Comparison of ENCODE assay signal across 19 cellular contexts in the genomic region with DNA sequence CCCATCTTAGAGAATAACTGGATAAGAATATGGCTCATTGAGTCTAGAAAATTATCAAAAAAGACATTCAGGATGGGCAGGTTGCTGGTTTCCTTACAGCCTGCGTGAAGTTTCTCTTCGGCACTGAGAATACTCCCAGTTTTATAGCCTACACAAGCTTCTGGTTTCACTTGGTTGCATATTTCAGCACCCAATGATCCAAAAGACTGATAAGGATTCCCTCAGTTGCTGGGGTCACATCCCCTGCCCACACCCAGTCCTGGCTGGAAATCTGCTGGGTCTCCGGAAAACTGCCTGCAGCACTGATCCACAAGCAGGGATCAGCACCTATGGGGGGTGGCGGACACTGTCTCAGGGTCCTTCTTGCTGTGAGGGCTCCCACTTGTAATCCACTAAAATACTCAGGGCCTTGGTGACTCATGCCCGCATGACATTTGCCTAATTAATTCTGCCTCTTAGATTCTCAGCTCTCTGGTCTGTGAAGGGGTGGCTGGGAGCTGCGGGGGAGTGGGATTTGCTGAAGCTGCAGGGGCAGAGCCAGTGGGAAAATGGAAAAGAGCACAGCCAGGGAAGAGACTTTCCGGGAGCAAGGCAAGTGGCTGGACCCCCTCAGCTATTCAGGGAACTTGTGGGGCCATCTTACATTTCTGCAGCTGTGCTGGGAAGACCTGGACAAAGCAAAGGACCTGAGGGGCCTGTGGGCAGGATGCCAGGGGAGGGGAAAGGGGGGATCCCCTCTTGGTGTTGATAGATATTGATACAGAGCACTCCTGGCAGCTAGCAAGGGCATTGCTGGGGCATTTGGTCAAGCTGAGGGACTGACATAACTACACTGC.
DNase-seq lines count a peak whose midpoint lies in the region; ATAC-seq and TF ChIP-seq lines count a peak whose summit lies in the region.
"Had no signal": no experiment of that assay in that cellular context is flagged by ENCODE, and none has a peak within 500 bp of the region (broad histone marks: within the 10 kb centered on the region; RNA-seq: fewer than 3 reads in every experiment).

No MANE protein-coding gene starts in this region.

- H3K27ac Mint-ChIP-seq in WTC11: no peak overlapping the region; the same call in 1 of the 2 replicates
- H3K27ac Mint-ChIP-seq: B cell had no signal

- TF ChIP-seq CTCF in WTC11 (IDR thresholded peaks at IDR 0.05): no peak

- peak; percentile 83 for ATAC-seq in WTC11
- ATAC-seq in HG03108 (IDR thresholded peaks at IDR 0.05; ENCODE audit: unreplicated experiment): no peak
- ATAC-seq: Panc1, Right ventricle myocardium inferior, SK-N-SH treated with all-trans-retinoic acid at 6 μM for 48 hours had no signal

- POLR2A ChIA-PET in WTC11 (lab: Charles Lee): no interaction called here

- intact Hi-C loops in posterior cingulate gyrus (cut with DNase I): no loop called here

- CTCF ChIA-PET in WTC11 (lab: Charles Lee): interaction anchor here (0.6 to 2.2 kb wide), 14 partner anchors 9 to 440 kb away, joined by 3 to 13 read pairs (median 4); no protein-coding TSS in a partner anchor

- peaks cover 15% of the 10 kb centered on the region for H3K9me3 Mint-ChIP-seq in WTC11

- DNase-seq in ELF-1 (ENCODE audit: low read depth, low spot score) (peak; percentile 6), WTC11 (ENCODE audit: low spot score) (peak; percentile 23), iPS-NIHi11 (ENCODE audit: low spot score) (peak; percentile 18), posterior cingulate gyrus (peak in 6 of 10 donors; percentile 15 to 89 (median 42)), NOMO-1 treated with dmso at 0.1 percent for 144 hours (lab: John Stamatoyannopoulos, UW; ENCODE audit: unreplicated experiment) (no peak), HUDEP-2 (lab: John Stamatoyannopoulos, UW; ENCODE audit: unreplicated experiment in 76 of 76) (no peak)
- no peak for DNase-seq in stimulated activated CD4-positive, alpha-beta T cell treated with anti-CD3 and anti-CD28 coated beads, Interleukin-4, amount 100 ng/mL, for 4 hours
- DNase-seq: ACHN, DND-41, KBM-7, NCI-H1048, NCI-H146, NCI-H226 had no signal

- peaks cover 4% of the 10 kb centered on the region; the same call in 1 of the 2 replicates for H3K36me3 Mint-ChIP-seq in WTC11
- H3K36me3 Mint-ChIP-seq: CD4-positive, alpha-beta memory T cell had no signal

- no peak overlapping the region for H3K4me3 Mint-ChIP-seq in WTC11
- H3K4me3 Mint-ChIP-seq: B cell; CD4-positive, alpha-beta memory T cell had no signal

- no peaks in the 10 kb centered on the region; the same call in none of the 2 replicates for H3K27me3 Mint-ChIP-seq in WTC11 (ENCODE audit: low read depth)

- H3K4me1 Mint-ChIP-seq in WTC11: peaks cover 8% of the 10 kb centered on the region
- H3K4me1 Mint-ChIP-seq: B cell; CD4-positive, alpha-beta memory T cell had no signal

TF ChIP-seq in WTC11, 78 proteins besides CTCF, POLR2A, EP300 and RAD21:
- TF ChIP-seq, protein P1, sequence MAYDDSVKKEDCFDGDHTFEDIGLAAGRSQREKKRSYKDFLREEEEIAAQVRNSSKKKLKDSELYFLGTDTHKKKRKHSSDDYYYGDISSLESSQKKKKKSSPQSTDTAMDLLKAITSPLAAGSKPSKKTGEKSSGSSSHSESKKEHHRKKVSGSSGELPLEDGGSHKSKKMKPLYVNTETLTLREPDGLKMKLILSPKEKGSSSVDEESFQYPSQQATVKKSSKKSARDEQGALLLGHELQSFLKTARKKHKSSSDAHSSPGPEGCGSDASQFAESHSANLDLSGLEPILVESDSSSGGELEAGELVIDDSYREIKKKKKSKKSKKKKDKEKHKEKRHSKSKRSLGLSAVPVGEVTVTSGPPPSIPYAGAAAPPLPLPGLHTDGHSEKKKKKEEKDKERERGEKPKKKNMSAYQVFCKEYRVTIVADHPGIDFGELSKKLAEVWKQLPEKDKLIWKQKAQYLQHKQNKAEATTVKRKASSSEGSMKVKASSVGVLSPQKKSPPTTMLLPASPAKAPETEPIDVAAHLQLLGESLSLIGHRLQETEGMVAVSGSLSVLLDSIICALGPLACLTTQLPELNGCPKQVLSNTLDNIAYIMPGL (CRISPR knock-in tag; IDR thresholded peaks at IDR 0.05): no peak
- TF ChIP-seq PRRX2 (CRISPR knock-in tag; IDR thresholded peaks at IDR 0.05) (0 out of 2 replicates have a peak, but pooled peaks have one; percentile 18), RELA (CRISPR knock-in tag; IDR thresholded peaks at IDR 0.05; ENCODE audit: borderline replicate concordance) (no peak)

Comparison
In these comparisons a context has a peak if more than half of its experiments do, and no peak if none do; other contexts are left out.
1. DNase-seq: peak in ELF-1 (single experiment), WTC11 (single experiment), iPS-NIHi11 (single experiment) and posterior cingulate gyrus (6 of 10); none in NOMO-1 treated with dmso at 0.1 percent for 144 hours (single experiment), stimulated activated CD4-positive, alpha-beta T cell treated with anti-CD3 and anti-CD28 coated beads, Interleukin-4, amount 100 ng/mL, for 4 hours (0 of 2) and HUDEP-2 (0 of 76).